ENCODE assay signal across 21 cellular contexts in genomic region chr4:76022031-76022430, GRCh38. TPM values are rescaled to one million over a fixed set of nuclear protein-coding genes. Genes with fewer than 3 reads are reported as not detected.
DNase-seq lines count a peak whose midpoint lies in the region; ATAC-seq and TF ChIP-seq lines count a peak whose summit lies in the region.
"Had no signal": no experiment of that assay in that cellular context is flagged by ENCODE, and none has a peak within 500 bp of the region (broad histone marks: within the 10 kb centered on the region; RNA-seq: fewer than 3 reads in every experiment).

No MANE protein-coding gene starts in this region.

- ATAC-seq in stimulated activated naive CD8-positive, alpha-beta T cell treated with anti-CD3 and anti-CD28 coated beads, Interleukin-15, amount 100 ng/mL, for 72 hours, result no peak
- ATAC-seq in GM19035 (IDR thresholded peaks at IDR 0.05; ENCODE audit: unreplicated experiment) (no peak), HG03045 (IDR thresholded peaks at IDR 0.05; ENCODE audit: unreplicated experiment) (no peak)
- ATAC-seq: CD8-positive, alpha-beta T cell; SK-N-SH treated with all-trans-retinoic acid at 6 μM for 48 hours had no signal

- peaks cover 16% of the 10 kb centered on the region for H3K4me1 Mint-ChIP-seq in stimulated activated naive CD8-positive, alpha-beta T cell treated with anti-CD3 and anti-CD28 coated beads, Interleukin-15, Interleukin-2, amounts not matched to agents 100 ng/mL and 50 ng/mL, for 24 hours (ENCODE audit: low read depth)
- peaks cover 11% of the 10 kb centered on the region for H3K4me1 Mint-ChIP-seq in stimulated activated naive CD8-positive, alpha-beta T cell treated with anti-CD3 and anti-CD28 coated beads, Interleukin-15, amount 100 ng/mL, for 72 hours
- H3K4me1 Mint-ChIP-seq in activated T-helper 1 cell treated with anti-CD3 and anti-CD28 coated beads, Interleukin-12 subunit alpha, Interleukin-12 subunit beta, Interleukin-2, Interleukin-4 antibody, amounts not matched to agents 30 ng/mL and 10 ng/mL and 1 ng/mL, durations not matched to agents 14 hours and 24 hours and 36 hours (ENCODE audit: low read depth), result peaks cover 35% of the 10 kb centered on the region

- no peaks in the 10 kb centered on the region for H3K9me3 Mint-ChIP-seq in stimulated activated naive CD8-positive, alpha-beta T cell treated with anti-CD3 and anti-CD28 coated beads, Interleukin-15, Interleukin-2, amounts not matched to agents 100 ng/mL and 50 ng/mL, for 24 hours
- H3K9me3 Mint-ChIP-seq in stimulated activated naive CD8-positive, alpha-beta T cell treated with anti-CD3 and anti-CD28 coated beads, Interleukin-15, amount 100 ng/mL, for 72 hours, result no peaks in the 10 kb centered on the region
- no peaks in the 10 kb centered on the region for H3K9me3 Mint-ChIP-seq in activated T-helper 1 cell treated with anti-CD3 and anti-CD28 coated beads, Interleukin-12 subunit alpha, Interleukin-12 subunit beta, Interleukin-2, Interleukin-4 antibody, amounts not matched to agents 30 ng/mL and 10 ng/mL and 1 ng/mL, durations not matched to agents 14 hours and 24 hours and 36 hours
- H3K9me3 Mint-ChIP-seq: CD8-positive, alpha-beta T cell had no signal

- TF ChIP-seq CTCF in NB4 (IDR thresholded peaks at IDR 0.05; ENCODE audit: low read depth, low read length), result no peak

- DNase-seq in stimulated activated naive CD8-positive, alpha-beta T cell treated with anti-CD3 and anti-CD28 coated beads, Interleukin-15, amount 100 ng/mL, for 72 hours, result no peak
- DNase-seq in NB4 (ENCODE audit: low read depth) (peak; percentile 39), germinal center (ENCODE audit: low spot score) (no peak)
- no peak for DNase-seq in activated T-helper 1 cell treated with anti-CD3 and anti-CD28 coated beads, Interleukin-12 subunit alpha, Interleukin-12 subunit beta, Interleukin-2, Interleukin-4 antibody, amounts not matched to agents 30 ng/mL and 10 ng/mL and 1 ng/mL, durations not matched to agents 14 hours and 24 hours and 36 hours (ENCODE audit: low spot score)
- DNase-seq: Caco-2; CD8-positive, alpha-beta T cell; HCEC 1CT; Karpas-422; NCI-H1048; NCI-H1417; NCI-H1694; NCI-H2029 treated with DMSO at 0.1 percent for 48 hours; NCI-H526 treated with DMSO at 0.1 percent for 48 hours; SJCRH30 had no signal

- TF ChIP-seq POLR2A in NB4 (IDR thresholded peaks at IDR 0.05; ENCODE audit: extremely low read depth, insufficient read length), result no peak

- peaks cover 7% of the 10 kb centered on the region for H3K27me3 Mint-ChIP-seq in stimulated activated naive CD8-positive, alpha-beta T cell treated with anti-CD3 and anti-CD28 coated beads, Interleukin-15, Interleukin-2, amounts not matched to agents 100 ng/mL and 50 ng/mL, for 24 hours
- H3K27me3 Mint-ChIP-seq in stimulated activated naive CD8-positive, alpha-beta T cell treated with anti-CD3 and anti-CD28 coated beads, Interleukin-15, amount 100 ng/mL, for 72 hours, result peaks cover 11% of the 10 kb centered on the region
- H3K27me3 Mint-ChIP-seq in activated T-helper 1 cell treated with anti-CD3 and anti-CD28 coated beads, Interleukin-12 subunit alpha, Interleukin-12 subunit beta, Interleukin-2, Interleukin-4 antibody, amounts not matched to agents 30 ng/mL and 10 ng/mL and 1 ng/mL, durations not matched to agents 14 hours and 24 hours and 36 hours (ENCODE audit: insufficient read depth), result no peaks in the 10 kb centered on the region

- no peaks in the 10 kb centered on the region for H3K36me3 Mint-ChIP-seq in stimulated activated naive CD8-positive, alpha-beta T cell treated with anti-CD3 and anti-CD28 coated beads, Interleukin-15, Interleukin-2, amounts not matched to agents 100 ng/mL and 50 ng/mL, for 24 hours (ENCODE audit: low read depth)
- H3K36me3 Mint-ChIP-seq in activated T-helper 1 cell treated with anti-CD3 and anti-CD28 coated beads, Interleukin-12 subunit alpha, Interleukin-12 subunit beta, Interleukin-2, Interleukin-4 antibody, amounts not matched to agents 30 ng/mL and 10 ng/mL and 1 ng/mL, durations not matched to agents 14 hours and 24 hours and 36 hours (ENCODE audit: low read depth), result peaks cover 3% of the 10 kb centered on the region
- H3K36me3 Mint-ChIP-seq: CD8-positive, alpha-beta T cell had no signal

- intact Hi-C loops in activated T-helper 1 cell treated with anti-CD3 and anti-CD28 coated beads, Interleukin-12 subunit alpha, Interleukin-12 subunit beta, Interleukin-2, Interleukin-4 antibody, amounts not matched to agents 30 ng/mL and 10 ng/mL and 1 ng/mL, durations not matched to agents 14 hours and 24 hours and 36 hours (cut with micrococcal nuclease), result no loop called here

- no peak overlapping the region for H3K4me3 ChIP-seq in NB4 (ENCODE audit: low read depth, low read length)
- H3K4me3 ChIP-seq: SJCRH30 had no signal

- H3K4me3 Mint-ChIP-seq in stimulated activated naive CD8-positive, alpha-beta T cell treated with anti-CD3 and anti-CD28 coated beads, Interleukin-15, Interleukin-2, amounts not matched to agents 100 ng/mL and 50 ng/mL, for 24 hours, result peak overlapping the region; percentile 31
- H3K4me3 Mint-ChIP-seq in stimulated activated naive CD8-positive, alpha-beta T cell treated with anti-CD3 and anti-CD28 coated beads, Interleukin-15, amount 100 ng/mL, for 72 hours, result no peak overlapping the region
- H3K4me3 Mint-ChIP-seq in activated T-helper 1 cell treated with anti-CD3 and anti-CD28 coated beads, Interleukin-12 subunit alpha, Interleukin-12 subunit beta, Interleukin-2, Interleukin-4 antibody, amounts not matched to agents 30 ng/mL and 10 ng/mL and 1 ng/mL, durations not matched to agents 14 hours and 24 hours and 36 hours, result peak overlapping the region; percentile 12
- H3K4me3 Mint-ChIP-seq: CD8-positive, alpha-beta T cell had no signal

- no peak overlapping the region for H3K27ac Mint-ChIP-seq in stimulated activated naive CD8-positive, alpha-beta T cell treated with anti-CD3 and anti-CD28 coated beads, Interleukin-15, Interleukin-2, amounts not matched to agents 100 ng/mL and 50 ng/mL, for 24 hours
- no peak overlapping the region for H3K27ac Mint-ChIP-seq in stimulated activated naive CD8-positive, alpha-beta T cell treated with anti-CD3 and anti-CD28 coated beads, Interleukin-15, amount 100 ng/mL, for 72 hours
- H3K27ac Mint-ChIP-seq in activated T-helper 1 cell treated with anti-CD3 and anti-CD28 coated beads, Interleukin-12 subunit alpha, Interleukin-12 subunit beta, Interleukin-2, Interleukin-4 antibody, amounts not matched to agents 30 ng/mL and 10 ng/mL and 1 ng/mL, durations not matched to agents 14 hours and 24 hours and 36 hours, result no peak overlapping the region
- H3K27ac Mint-ChIP-seq: CD8-positive, alpha-beta T cell had no signal

RNA-seq across cellular contexts. Expression of gene CXCL10, which starts 1.3 kb away (rescaled TPM):
- 6.5 and 6.6 TPM in 2 replicates for total RNA-seq in activated T-helper 1 cell treated with anti-CD3 and anti-CD28 coated beads, Interleukin-12 subunit alpha, Interleukin-12 subunit beta, Interleukin-2, Interleukin-4 antibody, amounts not matched to agents 30 ng/mL and 10 ng/mL and 1 ng/mL, durations not matched to agents 14 hours and 24 hours and 36 hours
- total RNA-seq: Caco-2; CD8-positive, alpha-beta T cell; H1; NCI-H460; SJCRH30 had no signal

RNA-seq across cellular contexts. Expression of gene CXCL11, which starts 13.8 kb away (rescaled TPM):
- not detected in 2 replicates for total RNA-seq in activated T-helper 1 cell treated with anti-CD3 and anti-CD28 coated beads, Interleukin-12 subunit alpha, Interleukin-12 subunit beta, Interleukin-2, Interleukin-4 antibody, amounts not matched to agents 30 ng/mL and 10 ng/mL and 1 ng/mL, durations not matched to agents 14 hours and 24 hours and 36 hours
- total RNA-seq: Caco-2; CD8-positive, alpha-beta T cell; H1; NCI-H460; SJCRH30 had no signal

RNA-seq across cellular contexts. Expression of gene CXCL9, which starts 14.7 kb away (rescaled TPM):
- 0.10 TPM in 2 replicates for total RNA-seq in activated T-helper 1 cell treated with anti-CD3 and anti-CD28 coated beads, Interleukin-12 subunit alpha, Interleukin-12 subunit beta, Interleukin-2, Interleukin-4 antibody, amounts not matched to agents 30 ng/mL and 10 ng/mL and 1 ng/mL, durations not matched to agents 14 hours and 24 hours and 36 hours
- total RNA-seq: A673; Caco-2; CD8-positive, alpha-beta T cell; H1; NCI-H460; SJCRH30 had no signal

RNA-seq across cellular contexts. Expression of gene SDAD1, which starts 31.3 kb away (rescaled TPM):
- 69.9 and 72.7 TPM in 2 replicates for total RNA-seq in activated T-helper 1 cell treated with anti-CD3 and anti-CD28 coated beads, Interleukin-12 subunit alpha, Interleukin-12 subunit beta, Interleukin-2, Interleukin-4 antibody, amounts not matched to agents 30 ng/mL and 10 ng/mL and 1 ng/mL, durations not matched to agents 14 hours and 24 hours and 36 hours

RNA-seq across cellular contexts. Expression of gene ART3, which starts 52.5 kb away (rescaled TPM):
- 0.47 and 0.49 TPM in 2 replicates for total RNA-seq in activated T-helper 1 cell treated with anti-CD3 and anti-CD28 coated beads, Interleukin-12 subunit alpha, Interleukin-12 subunit beta, Interleukin-2, Interleukin-4 antibody, amounts not matched to agents 30 ng/mL and 10 ng/mL and 1 ng/mL, durations not matched to agents 14 hours and 24 hours and 36 hours
- total RNA-seq: A673; Caco-2; CD8-positive, alpha-beta T cell; NCI-H460 had no signal

Comparison
In these comparisons a context has a peak if more than half of its experiments do, and no peak if none do; other contexts are left out.
1. H3K4me3 Mint-ChIP-seq: peak in stimulated activated naive CD8-positive, alpha-beta T cell treated with anti-CD3 and anti-CD28 coated beads, Interleukin-15, Interleukin-2, amounts not matched to agents 100 ng/mL and 50 ng/mL, for 24 hours (single experiment) and activated T-helper 1 cell treated with anti-CD3 and anti-CD28 coated beads, Interleukin-12 subunit alpha, Interleukin-12 subunit beta, Interleukin-2, Interleukin-4 antibody, amounts not matched to agents 30 ng/mL and 10 ng/mL and 1 ng/mL, durations not matched to agents 14 hours and 24 hours and 36 hours (single experiment); none in stimulated activated naive CD8-positive, alpha-beta T cell treated with anti-CD3 and anti-CD28 coated beads, Interleukin-15, amount 100 ng/mL, for 72 hours (0 of 2).